ENCODE assay signal across 1 cellular context in genomic region chr5:175857986-175858385, GRCh38.
TF ChIP-seq lines count a peak whose summit lies in the region.

No MANE protein-coding gene starts in this region.

TF ChIP-seq in A549, 52 proteins besides CTCF, POLR2A, EP300 and RAD21:
- TF ChIP-seq EHF (CRISPR knock-in tag; IDR thresholded peaks at IDR 0.05) (no peak), CBX2 (IDR thresholded peaks at IDR 0.05; ENCODE audit: borderline replicate concordance, low read depth) (no peak), MAZ (IDR thresholded peaks at IDR 0.05; ENCODE audit: borderline replicate concordance, low read depth, low read length) (no peak), NR3C1 (IDR thresholded peaks at IDR 0.05) (no peak), HOXB13 (CRISPR knock-in tag; IDR thresholded peaks at IDR 0.05; ENCODE audit: low read depth) (no peak), TP53 (CRISPR knock-in tag; IDR thresholded peaks at IDR 0.05) (no peak), ZC3H11A (IDR thresholded peaks at IDR 0.05) (no peak), BHLHE40 (IDR thresholded peaks at IDR 0.05; ENCODE audit: low read depth, low read length) (no peak), ZSCAN20 (CRISPR knock-in tag; IDR thresholded peaks at IDR 0.05) (no peak), PBX3 (IDR thresholded peaks at IDR 0.05) (no peak), MAX (IDR thresholded peaks at IDR 0.05) (no peak), CBX8 (IDR thresholded peaks at IDR 0.05) (no peak), RCOR1 (IDR thresholded peaks at IDR 0.05; ENCODE audit: low read depth, low read length) (no peak), GATA3 (IDR thresholded peaks at IDR 0.05; ENCODE audit: borderline replicate concordance) (no peak), MYC (IDR thresholded peaks at IDR 0.05; ENCODE audit: borderline replicate concordance, low read length) (no peak), PHF8 (IDR thresholded peaks at IDR 0.05; ENCODE audit: borderline replicate concordance, low read depth) (no peak), SMC3 (IDR thresholded peaks at IDR 0.05) (no peak), FOSL2 (IDR thresholded peaks at IDR 0.05) (no peak), FOSL2 (CRISPR knock-in tag; IDR thresholded peaks at IDR 0.05) (no peak)
- TF ChIP-seq, protein P1, sequence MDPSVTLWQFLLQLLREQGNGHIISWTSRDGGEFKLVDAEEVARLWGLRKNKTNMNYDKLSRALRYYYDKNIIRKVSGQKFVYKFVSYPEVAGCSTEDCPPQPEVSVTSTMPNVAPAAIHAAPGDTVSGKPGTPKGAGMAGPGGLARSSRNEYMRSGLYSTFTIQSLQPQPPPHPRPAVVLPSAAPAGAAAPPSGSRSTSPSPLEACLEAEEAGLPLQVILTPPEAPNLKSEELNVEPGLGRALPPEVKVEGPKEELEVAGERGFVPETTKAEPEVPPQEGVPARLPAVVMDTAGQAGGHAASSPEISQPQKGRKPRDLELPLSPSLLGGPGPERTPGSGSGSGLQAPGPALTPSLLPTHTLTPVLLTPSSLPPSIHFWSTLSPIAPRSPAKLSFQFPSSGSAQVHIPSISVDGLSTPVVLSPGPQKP (IDR thresholded peaks at IDR 0.05; ENCODE audit: low read depth, low read length): no peak
